Comparison of ENCODE assay signal across 8 cellular contexts in the genomic region with DNA sequence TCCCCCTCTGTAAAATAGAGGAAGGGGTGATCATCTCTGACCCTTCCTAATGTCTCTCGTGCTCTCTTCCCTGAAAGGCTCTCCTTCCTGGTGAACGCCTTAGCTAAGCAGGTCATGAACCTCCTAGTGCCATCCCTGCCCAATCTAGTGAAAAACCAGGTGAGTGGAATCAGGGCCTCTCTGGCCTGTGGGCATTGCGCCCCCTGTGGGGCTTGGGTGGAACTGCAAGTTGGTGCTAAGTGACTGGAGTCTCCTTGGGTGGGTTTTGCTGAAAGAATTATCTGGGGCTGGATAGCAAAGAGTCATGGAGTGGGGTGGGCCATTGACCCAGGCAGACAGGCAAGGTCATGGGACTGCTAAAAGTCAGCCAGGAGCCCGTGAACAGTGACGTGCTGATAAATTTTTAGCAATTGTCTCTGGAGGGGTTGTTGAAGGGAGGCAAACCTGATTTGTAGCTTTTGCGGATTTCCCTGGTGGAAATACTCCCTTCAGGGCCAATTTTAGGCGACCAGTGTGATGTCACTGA. TPM values are rescaled to one million over a fixed set of nuclear protein-coding genes. Genes with fewer than 3 reads are reported as not detected.
A peak's percentile ranks its signal among the peaks of the same experiment; 100 is the strongest.
DNase-seq lines count a peak whose midpoint lies in the region; ATAC-seq and TF ChIP-seq lines count a peak whose summit lies in the region.

No MANE protein-coding gene starts in this region.

- H3K36me3 Mint-ChIP-seq in activated CD8-positive, alpha-beta T cell treated with anti-CD3 and anti-CD28 coated beads for 36 hours (ENCODE audit: low read depth) = no peaks in the 10 kb centered on the region
- no peaks in the 10 kb centered on the region for H3K36me3 Mint-ChIP-seq in natural killer cell treated with Interleukin-12 subunit alpha and Interleukin-12 subunit beta and Interleukin-15 and Interleukin-18, amount 100 ng/mL, for 72 hours

- peak; percentile 47 to 56 for DNase-seq in NCI-H2081 (lab: John Stamatoyannopoulos, UW)
- DNase-seq in NCI-H2081 treated with DMSO at 0.1 percent for 48 hours (lab: John Stamatoyannopoulos, UW) = no peak
- peak; percentile 44 for DNase-seq in NCI-H2029 (lab: John Stamatoyannopoulos, UW)
- peak; percentile 78 for DNase-seq in activated CD8-positive, alpha-beta T cell treated with anti-CD3 and anti-CD28 coated beads for 36 hours
- peak; percentile 55 for DNase-seq in effector CD4-positive, alpha-beta T cell
- peak; percentile 78 for DNase-seq in natural killer cell treated with Interleukin-12 subunit alpha and Interleukin-12 subunit beta and Interleukin-15 and Interleukin-18, amount 100 ng/mL, for 72 hours (ENCODE audit: low spot score)
- peak; percentile 66 to 71 for DNase-seq in stimulated activated naive CD8-positive, alpha-beta T cell treated with anti-CD3 and anti-CD28 coated beads, Interleukin-15, amount 100 ng/mL, for 72 hours

- intact Hi-C loops in activated CD8-positive, alpha-beta T cell treated with anti-CD3 and anti-CD28 coated beads for 36 hours (cut with micrococcal nuclease) = loop anchor here (10.0 kb wide), 2 partner anchors 187 to 387 kb away; no protein-coding TSS in a partner anchor

- H3K27me3 Mint-ChIP-seq in activated CD8-positive, alpha-beta T cell treated with anti-CD3 and anti-CD28 coated beads for 36 hours = no peaks in the 10 kb centered on the region
- H3K27me3 Mint-ChIP-seq in natural killer cell treated with Interleukin-12 subunit alpha and Interleukin-12 subunit beta and Interleukin-15 and Interleukin-18, amount 100 ng/mL, for 72 hours = peaks cover 15 to 22% of the 10 kb centered on the region in 2 donors
- H3K27me3 Mint-ChIP-seq in stimulated activated naive CD8-positive, alpha-beta T cell treated with anti-CD3 and anti-CD28 coated beads, Interleukin-15, amount 100 ng/mL, for 72 hours = no peaks in the 10 kb centered on the region

- no peak overlapping the region for H3K4me3 Mint-ChIP-seq in activated CD8-positive, alpha-beta T cell treated with anti-CD3 and anti-CD28 coated beads for 36 hours
- no peak overlapping the region for H3K4me3 Mint-ChIP-seq in natural killer cell treated with Interleukin-12 subunit alpha and Interleukin-12 subunit beta and Interleukin-15 and Interleukin-18, amount 100 ng/mL, for 72 hours
- H3K4me3 Mint-ChIP-seq in stimulated activated naive CD8-positive, alpha-beta T cell treated with anti-CD3 and anti-CD28 coated beads, Interleukin-15, amount 100 ng/mL, for 72 hours = no peak overlapping the region

- peak; percentile 99 for TF ChIP-seq CTCF in activated CD8-positive, alpha-beta T cell treated with anti-CD3 and anti-CD28 coated beads for 36 hours (IDR thresholded peaks at IDR 0.05)

- H3K4me1 Mint-ChIP-seq in activated CD8-positive, alpha-beta T cell treated with anti-CD3 and anti-CD28 coated beads for 36 hours (ENCODE audit: low read depth) = no peaks in the 10 kb centered on the region
- peaks cover 0 to 2% of the 10 kb centered on the region in 2 donors for H3K4me1 Mint-ChIP-seq in natural killer cell treated with Interleukin-12 subunit alpha and Interleukin-12 subunit beta and Interleukin-15 and Interleukin-18, amount 100 ng/mL, for 72 hours (ENCODE audit: low read depth in 2 of 2)
- no peaks in the 10 kb centered on the region for H3K4me1 Mint-ChIP-seq in stimulated activated naive CD8-positive, alpha-beta T cell treated with anti-CD3 and anti-CD28 coated beads, Interleukin-15, amount 100 ng/mL, for 72 hours

- POLR2A ChIA-PET in activated CD8-positive, alpha-beta T cell treated with anti-CD3 and anti-CD28 coated beads for 36 hours (lab: Charles Lee) = no interaction called here

- CTCF ChIA-PET in activated CD8-positive, alpha-beta T cell treated with anti-CD3 and anti-CD28 coated beads for 36 hours (lab: Charles Lee) = interaction anchor here (0.6 to 4.0 kb wide), 20 partner anchors 10 to 502 kb away, joined by 3 to 36 read pairs (median 4); no protein-coding TSS in a partner anchor

- H3K27ac Mint-ChIP-seq in activated CD8-positive, alpha-beta T cell treated with anti-CD3 and anti-CD28 coated beads for 36 hours = no peak overlapping the region
- H3K27ac Mint-ChIP-seq in natural killer cell treated with Interleukin-12 subunit alpha and Interleukin-12 subunit beta and Interleukin-15 and Interleukin-18, amount 100 ng/mL, for 72 hours = no peak overlapping the region
- no peak overlapping the region for H3K27ac Mint-ChIP-seq in stimulated activated naive CD8-positive, alpha-beta T cell treated with anti-CD3 and anti-CD28 coated beads, Interleukin-15, amount 100 ng/mL, for 72 hours

- H3K9me3 Mint-ChIP-seq in activated CD8-positive, alpha-beta T cell treated with anti-CD3 and anti-CD28 coated beads for 36 hours = no peaks in the 10 kb centered on the region
- H3K9me3 Mint-ChIP-seq in natural killer cell treated with Interleukin-12 subunit alpha and Interleukin-12 subunit beta and Interleukin-15 and Interleukin-18, amount 100 ng/mL, for 72 hours = no peaks in the 10 kb centered on the region
- no peaks in the 10 kb centered on the region for H3K9me3 Mint-ChIP-seq in stimulated activated naive CD8-positive, alpha-beta T cell treated with anti-CD3 and anti-CD28 coated beads, Interleukin-15, amount 100 ng/mL, for 72 hours

- ATAC-seq in activated CD8-positive, alpha-beta T cell treated with anti-CD3 and anti-CD28 coated beads for 36 hours = peak; percentile 60
- peak in 1 of 2 donors; percentile 52 for ATAC-seq in natural killer cell treated with Interleukin-12 subunit alpha and Interleukin-12 subunit beta and Interleukin-15 and Interleukin-18, amount 100 ng/mL, for 72 hours
- ATAC-seq in stimulated activated naive CD8-positive, alpha-beta T cell treated with anti-CD3 and anti-CD28 coated beads, Interleukin-15, amount 100 ng/mL, for 72 hours = peak; percentile 56
- ATAC-seq in HG02759 (IDR thresholded peaks at IDR 0.05; ENCODE audit: unreplicated experiment) = no peak

RNA-seq across cellular contexts. Expression of a gene that starts 8.9 kb away (rescaled TPM):
- not detected for total RNA-seq in activated CD8-positive, alpha-beta T cell treated with anti-CD3 and anti-CD28 coated beads for 36 hours
- total RNA-seq in natural killer cell treated with Interleukin-12 subunit alpha and Interleukin-12 subunit beta and Interleukin-15 and Interleukin-18, amount 100 ng/mL, for 72 hours = not detected

RNA-seq across cellular contexts. Expression of a gene that starts 56.1 kb away (rescaled TPM):
- not detected for total RNA-seq in activated CD8-positive, alpha-beta T cell treated with anti-CD3 and anti-CD28 coated beads for 36 hours
- total RNA-seq in natural killer cell treated with Interleukin-12 subunit alpha and Interleukin-12 subunit beta and Interleukin-15 and Interleukin-18, amount 100 ng/mL, for 72 hours = not detected
